14 cellular contexts compared by ENCODE assay signal in genomic region chr6:119566546-119567263, GRCh38.
"Had no signal": no experiment of that assay in that cellular context is flagged by ENCODE, and none has a peak within 500 bp of the region (broad histone marks: within the 10 kb centered on the region; RNA-seq: fewer than 3 reads in every experiment).

No MANE protein-coding gene starts in this region.

- H3K9me3 ChIP-seq: lower lobe of right lung, tibial artery had no signal

- FAIRE-seq: urothelium cell line had no signal

- H3K27me3 ChIP-seq: tibial artery had no signal

- H3K4me3 ChIP-seq: lower lobe of right lung, tibial artery had no signal

- H3K36me3 ChIP-seq: lower lobe of right lung, tibial artery, WERI-Rb-1 had no signal

- H3K27ac ChIP-seq: lower lobe of right lung, tibial artery, WERI-Rb-1 had no signal

- DNase-seq: activated CD4-positive, alpha-beta T cell treated with anti-CD3 and anti-CD28 coated beads, Interleukin-2, amount 50 U/mL, for 48 hours; activated gamma-delta T cell; foreskin melanocyte; glutamatergic neuron; islet precursor cell; left colon; lower lobe of right lung; retina; stimulated activated naive CD4-positive, alpha-beta T cell; T-helper 2 cell; tibial artery; WERI-Rb-1 had no signal

- H3K4me1 ChIP-seq: lower lobe of right lung, tibial artery had no signal

- ATAC-seq: left colon; lower lobe of right lung; natural killer cell treated with Interleukin-12 subunit alpha and Interleukin-12 subunit beta and Interleukin-15 and Interleukin-18, amount 100 ng/mL, for 72 hours had no signal
